16 cellular contexts compared by ENCODE assay signal in the genomic region with DNA sequence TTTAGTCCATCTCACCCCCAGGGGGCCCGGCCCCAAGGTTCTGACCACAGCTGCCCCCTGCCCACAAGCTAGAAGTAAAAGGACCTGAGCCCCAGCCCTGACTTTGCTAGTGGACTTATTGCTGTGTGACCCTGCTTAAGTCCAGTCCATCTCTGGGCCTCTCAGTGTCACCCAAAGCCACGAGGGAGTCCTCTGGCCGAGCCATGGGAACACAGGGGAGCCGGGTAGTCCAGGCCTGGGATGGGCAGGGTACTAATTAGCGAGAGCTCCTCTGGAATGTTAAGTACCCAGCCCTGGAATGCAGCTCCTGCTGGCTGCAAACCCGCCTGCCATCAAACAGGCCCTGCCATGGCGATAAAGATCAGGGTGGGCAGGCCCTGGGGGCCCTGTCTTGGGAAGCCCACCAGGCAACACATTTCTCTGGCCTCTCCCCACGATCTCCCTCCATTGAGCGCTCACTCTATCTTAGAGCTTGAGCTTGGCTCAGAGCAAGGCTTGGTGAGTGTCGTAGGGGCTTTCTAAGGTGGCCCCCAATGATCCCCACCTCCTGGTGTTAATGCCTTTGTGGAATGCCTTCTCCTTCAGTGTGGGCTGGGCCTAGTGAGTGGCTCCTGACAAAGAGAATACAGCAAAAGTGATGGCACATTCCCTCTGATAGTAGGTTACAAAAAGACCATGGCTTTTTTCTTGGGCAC.
DNase-seq lines count a peak whose midpoint lies in the region; ATAC-seq and TF ChIP-seq lines count a peak whose summit lies in the region.
"Had no signal": no experiment of that assay in that cellular context is flagged by ENCODE, and none has a peak within 500 bp of the region (broad histone marks: within the 10 kb centered on the region; RNA-seq: fewer than 3 reads in every experiment).

No MANE protein-coding gene starts in this region.

- H3K4me1 Mint-ChIP-seq in mesothelial cell of epicardium, result peaks cover 58% of the 10 kb centered on the region
- H3K4me1 Mint-ChIP-seq in activated T-cell treated with anti-CD3 and anti-CD28 coated beads, Interleukin-2, amount 50 U/mL, for 24 hours (ENCODE audit: low read depth), result no peaks in the 10 kb centered on the region

- H3K27me3 Mint-ChIP-seq in mesothelial cell of epicardium (ENCODE audit: low read depth), result no peaks in the 10 kb centered on the region
- H3K27me3 Mint-ChIP-seq in activated T-cell treated with anti-CD3 and anti-CD28 coated beads, Interleukin-2, amount 50 U/mL, for 24 hours, result peaks cover 5% of the 10 kb centered on the region

- no peak for TF ChIP-seq CTCF in mesothelial cell of epicardium (IDR thresholded peaks at IDR 0.05; ENCODE audit: unreplicated experiment)

- H3K27ac ChIP-seq in substantia nigra (ENCODE audit: low read depth, low read length, poor library complexity, severe bottlenecking), result no peak overlapping the region
- H3K27ac ChIP-seq: esophagus squamous epithelium, Peyer's patch had no signal

- no peak overlapping the region for H3K4me3 Mint-ChIP-seq in mesothelial cell of epicardium
- H3K4me3 Mint-ChIP-seq in activated T-cell treated with anti-CD3 and anti-CD28 coated beads, Interleukin-2, amount 50 U/mL, for 24 hours, result no peak overlapping the region
- H3K4me3 Mint-ChIP-seq: natural killer cell treated with Interleukin-12 subunit alpha and Interleukin-12 subunit beta and Interleukin-15 and Interleukin-18, amount 100 ng/mL, for 72 hours; T-helper 2 cell treated with Interferon-gamma antibody and Interleukin-4, amounts not matched to agents 5 μg/mL and 100 μg/mL, for 36 hours had no signal

- H3K36me3 Mint-ChIP-seq in mesothelial cell of epicardium, result no peaks in the 10 kb centered on the region
- H3K36me3 Mint-ChIP-seq in activated T-cell treated with anti-CD3 and anti-CD28 coated beads, Interleukin-2, amount 50 U/mL, for 24 hours (ENCODE audit: low read depth), result no peaks in the 10 kb centered on the region
- H3K36me3 Mint-ChIP-seq: natural killer cell treated with Interleukin-12 subunit alpha and Interleukin-12 subunit beta and Interleukin-15 and Interleukin-18, amount 100 ng/mL, for 72 hours had no signal

- H3K9me3 Mint-ChIP-seq in mesothelial cell of epicardium, result no peaks in the 10 kb centered on the region
- no peaks in the 10 kb centered on the region for H3K9me3 Mint-ChIP-seq in activated T-cell treated with anti-CD3 and anti-CD28 coated beads, Interleukin-2, amount 50 U/mL, for 24 hours
- H3K9me3 Mint-ChIP-seq: natural killer cell treated with Interleukin-12 subunit alpha and Interleukin-12 subunit beta and Interleukin-15 and Interleukin-18, amount 100 ng/mL, for 72 hours; T-helper 2 cell treated with Interferon-gamma antibody and Interleukin-4, amounts not matched to agents 5 μg/mL and 100 μg/mL, for 36 hours had no signal

- peak overlapping the region; percentile 89 for H3K27ac Mint-ChIP-seq in mesothelial cell of epicardium
- H3K27ac Mint-ChIP-seq in activated T-cell treated with anti-CD3 and anti-CD28 coated beads, Interleukin-2, amount 50 U/mL, for 24 hours, result no peak overlapping the region
- H3K27ac Mint-ChIP-seq: natural killer cell treated with Interleukin-12 subunit alpha and Interleukin-12 subunit beta and Interleukin-15 and Interleukin-18, amount 100 ng/mL, for 72 hours; T-helper 2 cell treated with Interferon-gamma antibody and Interleukin-4, amounts not matched to agents 5 μg/mL and 100 μg/mL, for 36 hours had no signal

- intact Hi-C loops in cardiac septum (cut with DNase I), result no loop called here

- no peak for ATAC-seq in HG03469 (IDR thresholded peaks at IDR 0.05; ENCODE audit: unreplicated experiment)
- ATAC-seq: natural killer cell treated with Interleukin-12 subunit alpha and Interleukin-12 subunit beta and Interleukin-15 and Interleukin-18, amount 100 ng/mL, for 72 hours had no signal

- DNase-seq in A172 (ENCODE audit: low spot score) (peak; percentile 83), M059J (ENCODE audit: low read depth) (peak; percentile 46), cardiac septum (ENCODE audit: low spot score) (peak; percentile 71), mesothelial cell of epicardium (ENCODE audit: low spot score in 2 of 2, unreplicated experiment in 2 of 2) (no peak), T1000 (lab: John Stamatoyannopoulos, UW) (no peak), substantia nigra (lab: John Stamatoyannopoulos, UW) (no peak)
- DNase-seq in activated T-cell treated with anti-CD3 and anti-CD28 coated beads, Interleukin-2, amount 50 U/mL, for 24 hours, result no peak
- DNase-seq: activated naive CD4-positive, alpha-beta T cell treated with anti-CD3 and anti-CD28 coated beads, Interleukin-2, amount 50 U/mL, for 16 hours; Calu3; esophagus squamous epithelium; NCI-H446 treated with DMSO at 0.1 percent for 48 hours; stimulated activated CD4-positive, alpha-beta T cell treated with anti-CD3 and anti-CD28 coated beads, Interleukin-15, amount 100 ng/mL, for 24 hours had no signal

Comparison
In these comparisons a context has a peak if more than half of its experiments do, and no peak if none do; other contexts are left out.
1. DNase-seq: peak in A172 (single experiment), M059J (single experiment) and cardiac septum (single experiment); none in mesothelial cell of epicardium (0 of 2), activated T-cell treated with anti-CD3 and anti-CD28 coated beads, Interleukin-2, amount 50 U/mL, for 24 hours (single experiment), T1000 (single experiment) and substantia nigra (0 of 49).